Comparison of ENCODE assay signal across 10 cellular contexts in genomic region chr5:56440871-56441740, GRCh38.
DNase-seq lines count a peak whose midpoint lies in the region; ATAC-seq, FAIRE-seq and TF ChIP-seq lines count a peak whose summit lies in the region.
"Had no signal": no experiment of that assay in that cellular context is flagged by ENCODE, and none has a peak within 500 bp of the region (broad histone marks: within the 10 kb centered on the region; RNA-seq: fewer than 3 reads in every experiment).

No MANE protein-coding gene starts in this region.

- in situ Hi-C loops in K562 (cut with MboI) (no loop called here), KBM-7 (cut with MboI; ENCODE audit: low pct_unique_long_range_greater_than_20kb, low sequenced_read_pairs) (no loop called here)

- TF ChIP-seq EP300 in K562 (IDR thresholded peaks at IDR 0.05; ENCODE audit: low read length): 0 out of 2 replicates have a peak, but pooled peaks have one; percentile 21

- FAIRE-seq in K562 (lab: Jason Lieb, UNC): no peak

- TF ChIP-seq CTCF in K562 (IDR thresholded peaks at IDR 0.05 in 2 of 3, conservative IDR thresholded peaks at IDR 0.05 in 1 of 3; ENCODE audit: insufficient read depth in 2 of 3, low read depth in 1 of 3, low read length in 3 of 3): no peak
- TF ChIP-seq CTCF in upper lobe of right lung (IDR thresholded peaks at IDR 0.05): no peak

- no TSS peak for BruUV-seq in K562 (replicated peaks; lab: Mats Ljungman, UMichigan)

- no peaks in the 10 kb centered on the region for H3K4me1 ChIP-seq in K562 (replicated peaks in 1 of 2; ENCODE audit: control insufficient read depth in 2 of 2, insufficient read depth in 2 of 2, low read length in 2 of 2)
- H3K4me1 ChIP-seq in upper lobe of right lung: no peaks in the 10 kb centered on the region

- no peak for TF ChIP-seq POLR2A in K562 (conservative IDR thresholded peaks at IDR 0.05)

- H2AFZ ChIP-seq in K562 (ENCODE audit: low read depth, low read length): no peak overlapping the region

- no peaks in the 10 kb centered on the region for H4K20me1 ChIP-seq in K562 (replicated peaks; ENCODE audit: control insufficient read depth, insufficient read depth, low read length)

- no peaks in the 10 kb centered on the region for H3K9me1 ChIP-seq in K562 (ENCODE audit: control insufficient read depth, insufficient read depth, low read length)

- H3K4me3 ChIP-seq in K562 (no peak overlapping the region), upper lobe of right lung (no peak overlapping the region)

- intact Hi-C loops in K562 (cut with micrococcal nuclease) (no loop called here), upper lobe of right lung (cut with DNase I) (no loop called here)

- ATAC-seq in K562 (no peak), upper lobe of right lung (peak; percentile 83), GM18511 (IDR thresholded peaks at IDR 0.05; ENCODE audit: unreplicated experiment) (no peak)

- H3K79me2 ChIP-seq in K562 (ENCODE audit: control insufficient read depth, insufficient read depth, low read length): no peaks in the 10 kb centered on the region

- POLR2A ChIA-PET in K562 (lab: Yijun Ruan, JAX): no interaction called here

- H3K36me3 ChIP-seq in K562 (ENCODE audit: control insufficient read depth, insufficient read depth, low read length): no peaks in the 10 kb centered on the region
- no peaks in the 10 kb centered on the region for H3K36me3 ChIP-seq in upper lobe of right lung

- H3K9ac ChIP-seq in K562 (ENCODE audit: insufficient read depth in 1 of 2, low read depth in 2 of 2, low read length in 2 of 2): no peak overlapping the region

- CTCF ChIA-PET in K562 (lab: Yijun Ruan, JAX; ENCODE audit: low intra/inter-chr PET ratio): no interaction called here

- 0 out of 4 replicates have a peak, but pooled peaks of 1 of the 2 experiments have one; percentile 6 for TF ChIP-seq RAD21 in K562 (CRISPR knock-in tag; conservative IDR thresholded peaks at IDR 0.05 in 1 of 2, IDR thresholded peaks at IDR 0.05 in 1 of 2)

- no peak overlapping the region for H3K4me2 ChIP-seq in K562 (ENCODE audit: insufficient read depth, low read length)

- DNase-seq in NCI-H2171 treated with DMSO at 0.1 percent for 48 hours (lab: John Stamatoyannopoulos, UW): peak; percentile 30
- no peak for DNase-seq in NCI-H2171 (lab: John Stamatoyannopoulos, UW)
- DNase-seq in K562 (ENCODE audit: extremely low read depth in 1 of 4, low spot score in 3 of 4): no peak
- DNase-seq in kidney tubule cell (ENCODE audit: low spot score): peak; percentile 39
- no peak for DNase-seq in upper lobe of right lung
- DNase-seq in KBM-7: no peak
- DNase-seq in effector CD8-positive, alpha-beta T cell (lab: John Stamatoyannopoulos, UW): no peak
- DNase-seq: activated naive CD4-positive, alpha-beta T cell treated with anti-CD3 and anti-CD28 coated beads for 36 hours; Karpas-422 had no signal

- WGBS in K562 (ENCODE audit: insufficient coverage, low coverage, missing lambda C conversion rate): 2% methylated on average over 7 of the region's 7 CpGs

- no peak overlapping the region for H3K27ac ChIP-seq in K562 (ENCODE audit: extremely low read depth, low read depth, low read length)
- no peak overlapping the region for H3K27ac ChIP-seq in upper lobe of right lung

- H3K9me3 ChIP-seq in K562 (replicated peaks; ENCODE audit: control insufficient read depth, insufficient read depth, low read depth, low read length) (no peaks in the 10 kb centered on the region), upper lobe of right lung (no peaks in the 10 kb centered on the region)

- H3K27me3 ChIP-seq in K562 (ENCODE audit: control insufficient read depth in 2 of 2, insufficient read depth in 2 of 2, low read length in 2 of 2): no peaks in the 10 kb centered on the region
- no peaks in the 10 kb centered on the region for H3K27me3 ChIP-seq in upper lobe of right lung

TF ChIP-seq in K562, 482 proteins besides CTCF, POLR2A, EP300 and RAD21 (continues in another document):
- TF ChIP-seq MEIS2 (IDR thresholded peaks at IDR 0.05; ENCODE audit: partially characterized antibody) (peak; percentile 31), AFF1 (IDR thresholded peaks at IDR 0.05; ENCODE audit: low read depth in 1 of 2, partially characterized antibody in 2 of 2) (peak in 1 of 2 experiments; percentile 62), MAFK (IDR thresholded peaks at IDR 0.05; ENCODE audit: low read length) (peak; percentile 24; the same call in 1 of the 2 replicates), SRF (CRISPR knock-in tag; IDR thresholded peaks at IDR 0.05) (peak in 1 of 2 experiments; percentile 74; a peak in 1 of 4 replicates), FOXA3 (CRISPR knock-in tag; conservative IDR thresholded peaks at IDR 0.05 in 1 of 2, IDR thresholded peaks at IDR 0.05 in 1 of 2) (peak in 1 of 2 experiments; percentile 36; a peak in 1 of 4 replicates), PKNOX1 (IDR thresholded peaks at IDR 0.05) (peak; percentile 79), CSDE1 (IDR thresholded peaks at IDR 0.05) (no peak), SOX6 (IDR thresholded peaks at IDR 0.05) (peak; percentile 22; the same call in 1 of the 2 replicates), ZFP36 (IDR thresholded peaks at IDR 0.05; ENCODE audit: low read depth, low read length, partially characterized antibody) (peak; percentile 11), XRCC3 (IDR thresholded peaks at IDR 0.05) (no peak), PML (IDR thresholded peaks at IDR 0.05; ENCODE audit: low read length) (no peak), PBX2 (CRISPR knock-in tag; IDR thresholded peaks at IDR 0.05; ENCODE audit: low read depth) (no peak), PBX2 (tag; conservative IDR thresholded peaks at IDR 0.05; ENCODE audit: low read depth) (peak; percentile 46), CEBPB (tag; IDR thresholded peaks at IDR 0.05) (peak; percentile 62), HMG20A (CRISPR knock-in tag; conservative IDR thresholded peaks at IDR 0.05) (no peak), IRF9 (tag; IDR thresholded peaks at IDR 0.05) (no peak)

Comparison
In these comparisons a context has a peak if more than half of its experiments do, and no peak if none do; other contexts are left out.
1. DNase-seq: peak in NCI-H2171 treated with DMSO at 0.1 percent for 48 hours (single experiment) and kidney tubule cell (single experiment); none in NCI-H2171 (single experiment), K562 (0 of 4), upper lobe of right lung (single experiment), KBM-7 (single experiment) and effector CD8-positive, alpha-beta T cell (single experiment).